Comparison of ENCODE assay signal across 2 cellular contexts in the genomic region with DNA sequence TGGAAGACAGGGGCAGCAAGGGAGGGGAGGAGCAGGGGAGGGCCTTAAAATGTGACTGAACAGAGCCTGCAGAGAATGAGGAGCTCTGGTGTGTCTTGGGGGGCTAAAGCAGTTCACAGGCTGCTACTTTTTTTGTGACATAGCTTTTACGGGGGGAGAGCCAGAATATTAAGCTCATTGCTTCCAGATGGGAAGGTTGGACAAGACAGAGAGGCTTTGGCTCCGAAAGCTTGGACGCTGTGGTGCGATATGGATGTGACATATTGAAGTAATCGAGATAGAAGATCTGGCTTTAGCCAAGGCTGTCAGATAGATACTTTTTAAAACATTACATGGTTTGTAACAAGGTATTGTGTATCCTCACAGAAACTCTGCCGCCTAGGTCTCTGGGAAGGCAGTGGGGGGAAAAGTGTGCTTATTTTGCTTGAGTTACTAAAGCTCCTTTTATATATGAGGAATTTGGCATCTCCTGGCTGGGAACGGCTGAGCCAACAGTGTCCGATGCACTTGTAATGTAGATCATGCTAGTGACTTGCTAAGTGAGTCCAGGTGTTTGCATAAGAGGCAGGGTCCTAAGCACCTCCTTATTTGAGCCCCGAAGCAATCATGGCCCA.
TF ChIP-seq lines count a peak whose summit lies in the region.

No MANE protein-coding gene starts in this region.

TF ChIP-seq in GM12878, 131 proteins besides CTCF, POLR2A, EP300 and RAD21:
- TF ChIP-seq TBL1XR1 (IDR thresholded peaks at IDR 0.05; ENCODE audit: low read depth, low read length) (no peak), NFIC (IDR thresholded peaks at IDR 0.05; ENCODE audit: low read depth, low read length) (no peak), NR2C2 (IDR thresholded peaks at IDR 0.05; ENCODE audit: borderline replicate concordance, control insufficient read depth, insufficient read length, low read depth) (no peak), ZBTB40 (IDR thresholded peaks at IDR 0.05; ENCODE audit: borderline replicate concordance) (no peak)
- TF ChIP-seq, protein P1, sequence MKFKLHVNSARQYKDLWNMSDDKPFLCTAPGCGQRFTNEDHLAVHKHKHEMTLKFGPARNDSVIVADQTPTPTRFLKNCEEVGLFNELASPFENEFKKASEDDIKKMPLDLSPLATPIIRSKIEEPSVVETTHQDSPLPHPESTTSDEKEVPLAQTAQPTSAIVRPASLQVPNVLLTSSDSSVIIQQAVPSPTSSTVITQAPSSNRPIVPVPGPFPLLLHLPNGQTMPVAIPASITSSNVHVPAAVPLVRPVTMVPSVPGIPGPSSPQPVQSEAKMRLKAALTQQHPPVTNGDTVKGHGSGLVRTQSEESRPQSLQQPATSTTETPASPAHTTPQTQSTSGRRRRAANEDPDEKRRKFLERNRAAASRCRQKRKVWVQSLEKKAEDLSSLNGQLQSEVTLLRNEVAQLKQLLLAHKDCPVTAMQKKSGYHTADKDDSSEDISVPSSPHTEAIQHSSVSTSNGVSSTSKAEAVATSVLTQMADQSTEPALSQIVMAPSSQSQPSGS (IDR thresholded peaks at IDR 0.05; ENCODE audit: low read length): no peak

TF ChIP-seq in GM12891, 5 proteins besides CTCF, POLR2A, EP300 and RAD21:
- TF ChIP-seq POU2F2 (IDR thresholded peaks at IDR 0.05; ENCODE audit: low read depth, low read length) (no peak), POLR2AphosphoS5 (IDR thresholded peaks at IDR 0.05; ENCODE audit: low read depth, low read length) (no peak), PAX5 (IDR thresholded peaks at IDR 0.05; ENCODE audit: insufficient read depth, low read length, severe bottlenecking) (no peak), TAF1 (IDR thresholded peaks at IDR 0.05; ENCODE audit: low read depth, low read length) (no peak), SPI1 (IDR thresholded peaks at IDR 0.05; ENCODE audit: low read depth, low read length) (no peak)
